In the genomic region with DNA sequence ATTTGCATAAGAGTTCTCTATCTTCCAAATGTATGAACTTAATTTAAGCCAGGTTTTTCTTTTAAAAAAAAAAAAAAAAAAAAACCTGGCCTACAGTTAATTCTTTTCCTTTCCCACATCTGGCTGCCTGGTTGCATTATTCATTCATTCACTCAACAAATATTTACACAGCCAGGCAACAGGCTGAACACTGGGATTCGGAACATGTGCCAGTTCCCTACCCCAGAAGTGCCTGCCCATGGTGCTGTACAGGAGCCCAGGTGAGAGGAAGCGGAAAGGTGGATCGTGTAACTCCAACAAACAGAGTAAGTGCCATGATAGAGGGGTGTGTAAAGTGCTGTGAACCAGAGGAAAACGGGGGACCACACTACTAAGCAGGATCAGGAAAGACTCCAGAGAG, we compare ENCODE assay signal across 1 cellular context.
TF ChIP-seq lines count a peak whose summit lies in the region.

No MANE protein-coding gene starts in this region.

TF ChIP-seq in H1, 55 proteins besides CTCF, POLR2A, EP300 and RAD21 (continued from another document):
- TF ChIP-seq, protein P1, sequence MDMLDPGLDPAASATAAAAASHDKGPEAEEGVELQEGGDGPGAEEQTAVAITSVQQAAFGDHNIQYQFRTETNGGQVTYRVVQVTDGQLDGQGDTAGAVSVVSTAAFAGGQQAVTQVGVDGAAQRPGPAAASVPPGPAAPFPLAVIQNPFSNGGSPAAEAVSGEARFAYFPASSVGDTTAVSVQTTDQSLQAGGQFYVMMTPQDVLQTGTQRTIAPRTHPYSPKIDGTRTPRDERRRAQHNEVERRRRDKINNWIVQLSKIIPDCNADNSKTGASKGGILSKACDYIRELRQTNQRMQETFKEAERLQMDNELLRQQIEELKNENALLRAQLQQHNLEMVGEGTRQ (IDR thresholded peaks at IDR 0.05; ENCODE audit: low read length), result no peak
- no peak for TF ChIP-seq SRF (IDR thresholded peaks at IDR 0.05; ENCODE audit: low read depth, low read length)
- no peak for TF ChIP-seq SP4 (IDR thresholded peaks at IDR 0.05; ENCODE audit: low read length)
- no peak for TF ChIP-seq CEBPB (IDR thresholded peaks at IDR 0.05; ENCODE audit: low read depth, low read length)
- no peak for TF ChIP-seq SP1 (IDR thresholded peaks at IDR 0.05; ENCODE audit: low read depth, low read length)
- TF ChIP-seq, protein P2, sequence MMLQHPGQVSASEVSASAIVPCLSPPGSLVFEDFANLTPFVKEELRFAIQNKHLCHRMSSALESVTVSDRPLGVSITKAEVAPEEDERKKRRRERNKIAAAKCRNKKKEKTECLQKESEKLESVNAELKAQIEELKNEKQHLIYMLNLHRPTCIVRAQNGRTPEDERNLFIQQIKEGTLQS (IDR thresholded peaks at IDR 0.05; ENCODE audit: insufficient read depth, low read depth, low read length), result no peak
